Comparison of ENCODE assay signal across 22 cellular contexts in genomic region chr17:42865638-42866094, GRCh38. TPM values are rescaled to one million over a fixed set of nuclear protein-coding genes. Genes with fewer than 3 reads are reported as not detected.
DNase-seq lines count a peak whose midpoint lies in the region; ATAC-seq, FAIRE-seq and TF ChIP-seq lines count a peak whose summit lies in the region.
"Had no signal": no experiment of that assay in that cellular context is flagged by ENCODE, and none has a peak within 500 bp of the region (broad histone marks: within the 10 kb centered on the region; RNA-seq: fewer than 3 reads in every experiment).

No MANE protein-coding gene starts in this region.

- no TSS peak for BruUV-seq in HepG2 (replicated peaks; lab: Mats Ljungman, UMichigan)

- H3K27me3 Mint-ChIP-seq in WTC11 (ENCODE audit: low read depth) = peaks cover 4% of the 10 kb centered on the region

- peaks cover 4% of the 10 kb centered on the region for H3K36me3 Mint-ChIP-seq in WTC11

- H3K9ac ChIP-seq in HepG2 (ENCODE audit: insufficient read depth, low read depth, low read length) = peak overlapping the region; percentile 25; the same call in 1 of the 2 replicates
- H3K9ac ChIP-seq: BLaER1 had no signal

- no peak overlapping the region for H3K4me3 Mint-ChIP-seq in WTC11
- H3K4me3 Mint-ChIP-seq: CD4-positive, alpha-beta memory T cell had no signal

- H3K27me3 ChIP-seq in HepG2 (ENCODE audit: control insufficient read depth in 1 of 2, insufficient read depth in 2 of 2, low read length in 2 of 2) = no peaks in the 10 kb centered on the region
- H3K27me3 ChIP-seq: BLaER1, Peyer's patch, SJCRH30 had no signal

- peak in 1 of 2 experiments; percentile 83; a peak in 2 of 4 replicates for TF ChIP-seq EP300 in HepG2 (IDR thresholded peaks at IDR 0.05; ENCODE audit: low read depth in 2 of 2, low read length in 2 of 2)
- TF ChIP-seq EP300 in HepG2 (CRISPR knock-in tag; IDR thresholded peaks at IDR 0.05; ENCODE audit: borderline replicate concordance) = no peak

- no peak for DNase-seq in WTC11 (ENCODE audit: low spot score)
- peak; percentile 58 for DNase-seq in HepG2 (ENCODE audit: low spot score)
- DNase-seq in posterior vena cava (ENCODE audit: low spot score) = peak; percentile 51
- no peak for DNase-seq in urothelium cell line (ENCODE audit: low spot score)
- DNase-seq in T-helper 1 cell = no peak
- DNase-seq in cortex of kidney (lab: John Stamatoyannopoulos, UW) = no peak
- DNase-seq: Caco-2; CD4-positive, alpha-beta memory T cell; DND-41; GM23248; KG1; NCI-H1694; NCI-H2081; NCI-H2171; NCI-H345; NCI-H524 treated with DMSO at 0.1 percent for 48 hours; NCI-H82; Peyer's patch; SJCRH30 had no signal

- no peak overlapping the region for H2AFZ ChIP-seq in HepG2 (ENCODE audit: low read length)

- H3K9me3 Mint-ChIP-seq in WTC11 = peaks cover 15% of the 10 kb centered on the region

- ATAC-seq in WTC11 (no peak), HepG2 (peak; percentile 72), HG03159 (IDR thresholded peaks at IDR 0.05; ENCODE audit: unreplicated experiment) (no peak)
- ATAC-seq: GM12878 had no signal

- H3K36me3 ChIP-seq in HepG2 (replicated peaks in 1 of 2; ENCODE audit: control insufficient read depth in 1 of 2, insufficient read depth in 2 of 2, low read length in 2 of 2) = no peaks in the 10 kb centered on the region
- H3K36me3 ChIP-seq: BLaER1, Peyer's patch, SJCRH30 had no signal

- CTCF ChIA-PET in WTC11 (lab: Charles Lee) = interaction anchor here (0.9 kb wide), 1 partner anchor 32 kb away, joined by 3 read pairs; no protein-coding TSS in a partner anchor
- CTCF ChIA-PET in HepG2 (lab: Yijun Ruan, JAX; ENCODE audit: low intra/inter-chr PET ratio, low total read pairs) = no interaction called here

- TF ChIP-seq CTCF in WTC11 (IDR thresholded peaks at IDR 0.05) (no peak), HepG2 (CRISPR knock-in tag; IDR thresholded peaks at IDR 0.05) (peak; percentile 19; the same call in 1 of the 2 replicates)

- TF ChIP-seq RAD21 in HepG2 (CRISPR knock-in tag; IDR thresholded peaks at IDR 0.05) = no peak

- POLR2A ChIA-PET in WTC11 (lab: Charles Lee) = no interaction called here
- POLR2A ChIA-PET in HepG2 (lab: Yijun Ruan, JAX) = interaction anchor here (0.6 to 3.8 kb wide), 15 partner anchors 12 to 133 kb away, joined by 3 to 36 read pairs (median 10); partner anchors contain the start of genes BECN1, CNTD1, COA3 and RPL27

- H3K79me2 ChIP-seq in HepG2 (ENCODE audit: insufficient read depth, low read length) = no peaks in the 10 kb centered on the region

- peak overlapping the region; percentile 62 for H3K27ac ChIP-seq in HepG2 (ENCODE audit: extremely low read length, insufficient read depth, low read length)
- H3K27ac ChIP-seq: BLaER1, SJCRH30 had no signal

- no peak for TF ChIP-seq POLR2A in HepG2 (IDR thresholded peaks at IDR 0.05; ENCODE audit: insufficient read depth in 1 of 2, low read depth in 2 of 2, low read length in 2 of 2)

- WGBS in HepG2 (ENCODE audit: low lambda C conversion rate) = 3% methylated on average over 7 of the region's 7 CpGs

- in situ Hi-C loops in HepG2 (cut with HindIII; ENCODE audit: extremely low pct_ligation_motif_present, low pct_unique_long_range_greater_than_20kb) = no loop called here

- H3K4me3 ChIP-seq in HepG2 (replicated peaks in 1 of 3; ENCODE audit: insufficient read depth in 1 of 3, low read depth in 2 of 3, low read length in 3 of 3) = peak overlapping the region; percentile 5 to 44 (median 21); a peak in 5 of 6 replicates
- H3K4me3 ChIP-seq: BLaER1, GM12878, GM23248, Peyer's patch, SJCRH30 had no signal

- peak overlapping the region; percentile 37; the same call in 1 of the 2 replicates for H3K27ac Mint-ChIP-seq in WTC11

- peaks cover 4% of the 10 kb centered on the region for H3K9me3 ChIP-seq in HepG2 (ENCODE audit: low read length)
- H3K9me3 ChIP-seq: Peyer's patch, SJCRH30 had no signal

- peak overlapping the region; percentile 79 for H3K4me2 ChIP-seq in HepG2 (ENCODE audit: low read depth, low read length)
- H3K4me2 ChIP-seq: BLaER1 had no signal

- FAIRE-seq in HepG2 (lab: Jason Lieb, UNC) = peak; percentile 99
- no peak for FAIRE-seq in urothelium cell line (lab: Jason Lieb, UNC)
- FAIRE-seq: GM12878 had no signal

- H3K4me1 ChIP-seq in HepG2 (ENCODE audit: insufficient read depth, low read length) = peaks cover 63% of the 10 kb centered on the region
- H3K4me1 ChIP-seq: BLaER1 had no signal

- H3K4me1 Mint-ChIP-seq in WTC11 = peaks cover 18% of the 10 kb centered on the region
- H3K4me1 Mint-ChIP-seq: CD4-positive, alpha-beta memory T cell had no signal

- intact Hi-C loops in HepG2 (cut with micrococcal nuclease; ENCODE audit: unreplicated experiment) (loop anchor here (2.0 kb wide), 1 partner anchor 13 kb away; no protein-coding TSS in a partner anchor), posterior vena cava (cut with DNase I) (no loop called here)

- no peaks in the 10 kb centered on the region for H4K20me1 ChIP-seq in HepG2 (ENCODE audit: insufficient read depth, low read length)
- H4K20me1 ChIP-seq: BLaER1 had no signal

RNA-seq across cellular contexts. Expression of gene AOC3, which starts 14.7 kb away (rescaled TPM):
- total RNA-seq in WTC11 (2021) (6.2 to 8.2 TPM (median 7.6 TPM) in 3 replicates), HepG2 (2016; rRNA removed; fragmentation: Illumina TruSeq; extraction: Trizol) (8.7 and 10.4 TPM in 2 replicates), posterior vena cava (100 to 1,000 TPM; 223 to 342 TPM)
- total RNA-seq in HepG2 (2016; cell fraction: cytosol; rRNA removed; fragmentation: Illumina TruSeq; extraction: Trizol; ENCODE audit: low read depth) = 1.1 and 1.3 TPM in 2 replicates
- 8.4 and 9.5 TPM in 2 replicates for total RNA-seq in HepG2 (2016; cell fraction: insoluble cytoplasmic fraction; rRNA removed; fragmentation: Illumina TruSeq; extraction: Trizol)
- 5.2 and 5.4 TPM in 2 replicates for total RNA-seq in HepG2 (2016; cell fraction: membrane; rRNA removed; fragmentation: Illumina TruSeq; extraction: Trizol)
- 5.4 and 5.6 TPM in 2 replicates for total RNA-seq in HepG2 (2016; cell fraction: nucleus; rRNA removed; fragmentation: Illumina TruSeq; extraction: Trizol)
- polyA plus RNA-seq in HepG2 (2011; rRNA removed) = 51.7 and 61.0 TPM in 2 replicates
- polyA plus RNA-seq in HepG2 (2011; cell fraction: cytosol; rRNA removed) = 41.8 and 51.7 TPM in 2 replicates
- polyA plus RNA-seq in HepG2 (2011; cell fraction: nucleus; rRNA removed) = 46.4 and 56.2 TPM in 2 replicates
- 44.7 and 61.7 TPM in 2 replicates for polyA plus RNA-seq in HepG2 (2012)
- polyA plus RNA-seq in HepG2 (2016; cell fraction: cytosol; fragmentation: Illumina TruSeq; extraction: Trizol; ENCODE audit: low read depth) = 2.7 and 3.3 TPM in 2 replicates
- 21.1 and 22.0 TPM in 2 replicates for polyA plus RNA-seq in HepG2 (2016; cell fraction: insoluble cytoplasmic fraction; fragmentation: Illumina TruSeq; extraction: Trizol; ENCODE audit: low read depth)
- 6.6 and 6.7 TPM in 2 replicates for polyA plus RNA-seq in HepG2 (2016; cell fraction: membrane; fragmentation: Illumina TruSeq; extraction: Trizol; ENCODE audit: low read depth)
- 18.7 and 18.9 TPM in 2 replicates for polyA plus RNA-seq in HepG2 (2016; cell fraction: nucleus; fragmentation: Illumina TruSeq; extraction: Trizol; ENCODE audit: insufficient read depth, low read depth)
- 0.51 and 56.5 TPM in 2 replicates for polyA minus RNA-seq in HepG2 (2011; rRNA and poly(A)+ RNA removed; ENCODE audit: low replicate concordance)
- 13.8 and 20.0 TPM in 2 replicates for polyA minus RNA-seq in HepG2 (2011; cell fraction: cytosol; rRNA and poly(A)+ RNA removed)
- 11.6 and 18.6 TPM in 2 replicates for polyA minus RNA-seq in HepG2 (2011; cell fraction: nucleus; rRNA and poly(A)+ RNA removed)
- total RNA-seq: GM23248 had no signal
- polyA plus RNA-seq: CD4-positive, alpha-beta memory T cell had no signal

RNA-seq across cellular contexts. Expression of gene AOC2, which starts 21.3 kb away (rescaled TPM):
- total RNA-seq in WTC11 (2021) (9.8 to 11.0 TPM (median 10.1 TPM) in 3 replicates), HepG2 (2016; rRNA removed; fragmentation: Illumina TruSeq; extraction: Trizol) (0.55 and 1.2 TPM in 2 replicates), posterior vena cava (under 1 TPM; 0.86 to 0.88 TPM)
- not detected in 2 replicates for total RNA-seq in HepG2 (2016; cell fraction: cytosol; rRNA removed; fragmentation: Illumina TruSeq; extraction: Trizol; ENCODE audit: low read depth)
- 0.30 and 1.3 TPM in 2 replicates for total RNA-seq in HepG2 (2016; cell fraction: insoluble cytoplasmic fraction; rRNA removed; fragmentation: Illumina TruSeq; extraction: Trizol)
- total RNA-seq in HepG2 (2016; cell fraction: membrane; rRNA removed; fragmentation: Illumina TruSeq; extraction: Trizol) = 0.31 and 0.38 TPM in 2 replicates
- 2.2 and 3.5 TPM in 2 replicates for total RNA-seq in HepG2 (2016; cell fraction: nucleus; rRNA removed; fragmentation: Illumina TruSeq; extraction: Trizol)
- polyA plus RNA-seq in HepG2 (2011; rRNA removed) = 3.3 and 5.1 TPM in 2 replicates
- polyA plus RNA-seq in HepG2 (2011; cell fraction: cytosol; rRNA removed) = 1.7 TPM in 2 replicates
- polyA plus RNA-seq in HepG2 (2011; cell fraction: nucleus; rRNA removed) = 21.9 and 26.2 TPM in 2 replicates
- 2.7 and 9.2 TPM in 2 replicates for polyA plus RNA-seq in HepG2 (2012)
- polyA plus RNA-seq in HepG2 (2016; cell fraction: cytosol; fragmentation: Illumina TruSeq; extraction: Trizol; ENCODE audit: low read depth) = 0.10 and 0.19 TPM in 2 replicates
- 0.66 and 0.95 TPM in 2 replicates for polyA plus RNA-seq in HepG2 (2016; cell fraction: insoluble cytoplasmic fraction; fragmentation: Illumina TruSeq; extraction: Trizol; ENCODE audit: low read depth)
- polyA plus RNA-seq in HepG2 (2016; cell fraction: membrane; fragmentation: Illumina TruSeq; extraction: Trizol; ENCODE audit: low read depth) = 0.24 and 0.30 TPM in 2 replicates
- polyA plus RNA-seq in HepG2 (2016; cell fraction: nucleus; fragmentation: Illumina TruSeq; extraction: Trizol; ENCODE audit: insufficient read depth, low read depth) = 5.9 and 6.2 TPM in 2 replicates
- polyA minus RNA-seq in HepG2 (2011; rRNA and poly(A)+ RNA removed; ENCODE audit: low replicate concordance) = 5.1 and 5.5 TPM in 2 replicates
- polyA minus RNA-seq in HepG2 (2011; cell fraction: cytosol; rRNA and poly(A)+ RNA removed) = 0.26 and 0.59 TPM in 2 replicates
- 9.8 and 10.3 TPM in 2 replicates for polyA minus RNA-seq in HepG2 (2011; cell fraction: nucleus; rRNA and poly(A)+ RNA removed)

RNA-seq across cellular contexts. Expression of gene PSME3, which starts 32.5 kb away (rescaled TPM):
- total RNA-seq in WTC11 (2021) = 141 to 192 TPM (median 159 TPM) in 3 replicates
- total RNA-seq in HepG2 (2016; rRNA removed; fragmentation: Illumina TruSeq; extraction: Trizol) = 135 and 202 TPM in 2 replicates
- total RNA-seq in HepG2 (2016; cell fraction: cytosol; rRNA removed; fragmentation: Illumina TruSeq; extraction: Trizol; ENCODE audit: low read depth) = 57.2 and 65.9 TPM in 2 replicates
- 137 and 184 TPM in 2 replicates for total RNA-seq in HepG2 (2016; cell fraction: insoluble cytoplasmic fraction; rRNA removed; fragmentation: Illumina TruSeq; extraction: Trizol)
- total RNA-seq in HepG2 (2016; cell fraction: membrane; rRNA removed; fragmentation: Illumina TruSeq; extraction: Trizol) = 87.8 and 99.6 TPM in 2 replicates
- total RNA-seq in HepG2 (2016; cell fraction: nucleus; rRNA removed; fragmentation: Illumina TruSeq; extraction: Trizol) = 85.8 and 91.0 TPM in 2 replicates
- polyA plus RNA-seq in HepG2 (2011; rRNA removed) = 61.5 and 66.3 TPM in 2 replicates
- 46.2 and 72.9 TPM in 2 replicates for polyA plus RNA-seq in HepG2 (2011; cell fraction: cytosol; rRNA removed)
- 54.8 and 72.6 TPM in 2 replicates for polyA plus RNA-seq in HepG2 (2011; cell fraction: nucleus; rRNA removed)
- polyA plus RNA-seq in HepG2 (2012) = 70.9 and 82.9 TPM in 2 replicates
- polyA plus RNA-seq in HepG2 (2016; cell fraction: cytosol; fragmentation: Illumina TruSeq; extraction: Trizol; ENCODE audit: low read depth) = 40.6 and 52.7 TPM in 2 replicates
- 192 and 233 TPM in 2 replicates for polyA plus RNA-seq in HepG2 (2016; cell fraction: insoluble cytoplasmic fraction; fragmentation: Illumina TruSeq; extraction: Trizol; ENCODE audit: low read depth)
- 79.0 and 86.8 TPM in 2 replicates for polyA plus RNA-seq in HepG2 (2016; cell fraction: membrane; fragmentation: Illumina TruSeq; extraction: Trizol; ENCODE audit: low read depth)
- 115 and 117 TPM in 2 replicates for polyA plus RNA-seq in HepG2 (2016; cell fraction: nucleus; fragmentation: Illumina TruSeq; extraction: Trizol; ENCODE audit: insufficient read depth, low read depth)
- 45.3 and 91.4 TPM in 2 replicates for polyA minus RNA-seq in HepG2 (2011; rRNA and poly(A)+ RNA removed; ENCODE audit: low replicate concordance)
- polyA minus RNA-seq in HepG2 (2011; cell fraction: cytosol; rRNA and poly(A)+ RNA removed) = 33.7 and 38.2 TPM in 2 replicates
- polyA minus RNA-seq in HepG2 (2011; cell fraction: nucleus; rRNA and poly(A)+ RNA removed) = 50.2 and 71.4 TPM in 2 replicates
- 10 to 100 TPM; 68.2 to 80.6 TPM for total RNA-seq in posterior vena cava

RNA-seq across cellular contexts. Expression of gene G6PC1, which starts 34.9 kb away (rescaled TPM):
- 0.37 TPM in 1 of 3 replicates, not detected in the others for total RNA-seq in WTC11 (2021)
- total RNA-seq in HepG2 (2016; rRNA removed; fragmentation: Illumina TruSeq; extraction: Trizol) = 0.56 and 1.7 TPM in 2 replicates
- 0.30 and 0.35 TPM in 2 replicates for total RNA-seq in HepG2 (2016; cell fraction: cytosol; rRNA removed; fragmentation: Illumina TruSeq; extraction: Trizol; ENCODE audit: low read depth)
- 0.91 and 1.3 TPM in 2 replicates for total RNA-seq in HepG2 (2016; cell fraction: insoluble cytoplasmic fraction; rRNA removed; fragmentation: Illumina TruSeq; extraction: Trizol)
- 0.71 and 1.1 TPM in 2 replicates for total RNA-seq in HepG2 (2016; cell fraction: membrane; rRNA removed; fragmentation: Illumina TruSeq; extraction: Trizol)
- total RNA-seq in HepG2 (2016; cell fraction: nucleus; rRNA removed; fragmentation: Illumina TruSeq; extraction: Trizol) = 2.2 and 2.5 TPM in 2 replicates
- 37.9 and 127 TPM in 2 replicates for polyA plus RNA-seq in HepG2 (2011; rRNA removed)
- 22.5 and 89.8 TPM in 2 replicates for polyA plus RNA-seq in HepG2 (2011; cell fraction: cytosol; rRNA removed)
- polyA plus RNA-seq in HepG2 (2011; cell fraction: nucleus; rRNA removed) = 18.2 and 57.3 TPM in 2 replicates
- polyA plus RNA-seq in HepG2 (2012) = 278 and 494 TPM in 2 replicates
- 0.17 and 0.19 TPM in 2 replicates for polyA plus RNA-seq in HepG2 (2016; cell fraction: cytosol; fragmentation: Illumina TruSeq; extraction: Trizol; ENCODE audit: low read depth)
- 0.60 and 0.89 TPM in 2 replicates for polyA plus RNA-seq in HepG2 (2016; cell fraction: insoluble cytoplasmic fraction; fragmentation: Illumina TruSeq; extraction: Trizol; ENCODE audit: low read depth)
- polyA plus RNA-seq in HepG2 (2016; cell fraction: membrane; fragmentation: Illumina TruSeq; extraction: Trizol; ENCODE audit: low read depth) = 0.27 and 0.36 TPM in 2 replicates
- polyA plus RNA-seq in HepG2 (2016; cell fraction: nucleus; fragmentation: Illumina TruSeq; extraction: Trizol; ENCODE audit: insufficient read depth, low read depth) = 1.3 and 1.4 TPM in 2 replicates
- 0.30 and 160 TPM in 2 replicates for polyA minus RNA-seq in HepG2 (2011; rRNA and poly(A)+ RNA removed; ENCODE audit: low replicate concordance)
- polyA minus RNA-seq in HepG2 (2011; cell fraction: cytosol; rRNA and poly(A)+ RNA removed) = 49.4 and 178 TPM in 2 replicates
- 35.3 and 157 TPM in 2 replicates for polyA minus RNA-seq in HepG2 (2011; cell fraction: nucleus; rRNA and poly(A)+ RNA removed)
- not detected for total RNA-seq in posterior vena cava
- total RNA-seq: Caco-2; CD4-positive, alpha-beta memory T cell; GM12878; GM23248; SJCRH30 had no signal
- polyA plus RNA-seq: CD4-positive, alpha-beta memory T cell; GM12878; GM23248 had no signal

RNA-seq across cellular contexts. Expression of gene BECN1, which starts 41.6 kb away (rescaled TPM):
- total RNA-seq in WTC11 (2021) = 51.8 to 59.2 TPM (median 54.7 TPM) in 3 replicates
- 97.2 and 109 TPM in 2 replicates for total RNA-seq in HepG2 (2016; rRNA removed; fragmentation: Illumina TruSeq; extraction: Trizol)
- total RNA-seq in HepG2 (2016; cell fraction: cytosol; rRNA removed; fragmentation: Illumina TruSeq; extraction: Trizol; ENCODE audit: low read depth) = 55.5 and 62.2 TPM in 2 replicates
- total RNA-seq in HepG2 (2016; cell fraction: insoluble cytoplasmic fraction; rRNA removed; fragmentation: Illumina TruSeq; extraction: Trizol) = 93.4 and 107 TPM in 2 replicates
- 110 and 130 TPM in 2 replicates for total RNA-seq in HepG2 (2016; cell fraction: membrane; rRNA removed; fragmentation: Illumina TruSeq; extraction: Trizol)
- total RNA-seq in HepG2 (2016; cell fraction: nucleus; rRNA removed; fragmentation: Illumina TruSeq; extraction: Trizol) = 64.5 and 67.5 TPM in 2 replicates
- polyA plus RNA-seq in HepG2 (2011; rRNA removed) = 77.1 and 82.1 TPM in 2 replicates
- polyA plus RNA-seq in HepG2 (2011; cell fraction: cytosol; rRNA removed) = 56.9 and 59.6 TPM in 2 replicates
- polyA plus RNA-seq in HepG2 (2011; cell fraction: nucleus; rRNA removed) = 82.7 and 86.2 TPM in 2 replicates
- 71.0 and 75.9 TPM in 2 replicates for polyA plus RNA-seq in HepG2 (2012)
- polyA plus RNA-seq in HepG2 (2016; cell fraction: cytosol; fragmentation: Illumina TruSeq; extraction: Trizol; ENCODE audit: low read depth) = 51.4 and 75.4 TPM in 2 replicates
- 112 and 124 TPM in 2 replicates for polyA plus RNA-seq in HepG2 (2016; cell fraction: insoluble cytoplasmic fraction; fragmentation: Illumina TruSeq; extraction: Trizol; ENCODE audit: low read depth)
- polyA plus RNA-seq in HepG2 (2016; cell fraction: membrane; fragmentation: Illumina TruSeq; extraction: Trizol; ENCODE audit: low read depth) = 93.2 and 107 TPM in 2 replicates
- polyA plus RNA-seq in HepG2 (2016; cell fraction: nucleus; fragmentation: Illumina TruSeq; extraction: Trizol; ENCODE audit: insufficient read depth, low read depth) = 109 and 113 TPM in 2 replicates
- 64.5 and 76.4 TPM in 2 replicates for polyA minus RNA-seq in HepG2 (2011; rRNA and poly(A)+ RNA removed; ENCODE audit: low replicate concordance)
- 28.1 and 41.1 TPM in 2 replicates for polyA minus RNA-seq in HepG2 (2011; cell fraction: cytosol; rRNA and poly(A)+ RNA removed)
- 93.6 and 112 TPM in 2 replicates for polyA minus RNA-seq in HepG2 (2011; cell fraction: nucleus; rRNA and poly(A)+ RNA removed)
- 10 to 100 TPM; 78.6 to 88.3 TPM for total RNA-seq in posterior vena cava

Comparison
In these comparisons a context has a peak if more than half of its experiments do, and no peak if none do; other contexts are left out.
1. DNase-seq: peak in HepG2 (single experiment) and posterior vena cava (single experiment); none in WTC11 (single experiment), urothelium cell line (single experiment), T-helper 1 cell (0 of 5) and cortex of kidney (single experiment).
2. RNA of gene AOC3, which starts 14.7 kb away (total RNA-seq): 223 to 342 TPM in posterior vena cava; 1.1 to 10.4 TPM in HepG2 and 6.2 to 8.2 TPM in WTC11; every median in the first group is over 10 times any median in the second.
3. Of the 50 proteins assayed by ChIP-seq in both HepG2 and WTC11: peak only in HepG2: ATF2, CTCF, ESRRA, FOXK1, FOXP4, GABPB1 and 11 more; only in WTC11: none; in both: none; in neither: 28; mixed calls (peak in some experiments, not most) for 5.